In genomic region chr5:135066781-135067430, GRCh38 we compare ENCODE assay signal across 26 cellular contexts. TPM values are rescaled to one million over a fixed set of nuclear protein-coding genes. Genes with fewer than 3 reads are reported as not detected.
"Had no signal": no experiment of that assay in that cellular context is flagged by ENCODE, and none has a peak within 500 bp of the region (broad histone marks: within the 10 kb centered on the region; RNA-seq: fewer than 3 reads in every experiment).

No MANE protein-coding gene starts in this region.

- H3K4me1 Mint-ChIP-seq: activated B cell treated with CpG ODN at 0.5 μM for 24 hours; activated CD4-positive, alpha-beta T cell treated with anti-CD3 and anti-CD28 coated beads, Interleukin-2, amount 10 ng/mL, durations not matched to agents 24 days and 14 days; T-cell had no signal

- H3K4me3 ChIP-seq: SK-N-MC had no signal

- H3K27ac ChIP-seq: KMS-11, SK-N-MC had no signal

- H3K4me2 ChIP-seq: KMS-11 had no signal

- H3K9me3 Mint-ChIP-seq: activated B cell treated with CpG ODN at 0.5 μM for 24 hours; activated CD4-positive, alpha-beta T cell treated with anti-CD3 and anti-CD28 coated beads, Interleukin-2, amount 10 ng/mL, durations not matched to agents 24 days and 14 days; activated naive CD4-positive, alpha-beta T cell treated with anti-CD3 and anti-CD28 coated beads for 36 hours; activated T-cell treated with anti-CD3 and anti-CD28 coated beads, Interleukin-2, amount 50 U/mL, for 4 hours; brain; T-cell had no signal

- ATAC-seq: activated T-cell treated with anti-CD3 and anti-CD28 coated beads, Interleukin-2, amount 50 U/mL, for 4 hours; T-cell had no signal

- H3K9ac ChIP-seq: KMS-11 had no signal

- H3K36me3 Mint-ChIP-seq: activated naive CD8-positive, alpha-beta T cell; brain; T-cell had no signal

- H3K27ac Mint-ChIP-seq: activated B cell treated with CpG ODN at 0.5 μM for 24 hours; activated CD4-positive, alpha-beta T cell treated with anti-CD3 and anti-CD28 coated beads, Interleukin-2, amount 10 ng/mL, durations not matched to agents 24 days and 14 days; activated naive CD4-positive, alpha-beta T cell treated with anti-CD3 and anti-CD28 coated beads for 36 hours; activated naive CD8-positive, alpha-beta T cell; brain; T-cell had no signal

- H3K27me3 Mint-ChIP-seq: activated CD4-positive, alpha-beta T cell treated with anti-CD3 and anti-CD28 coated beads, Interleukin-2, amount 10 ng/mL, durations not matched to agents 24 days and 14 days; activated naive CD8-positive, alpha-beta T cell had no signal

- H3K4me3 Mint-ChIP-seq: activated B cell treated with CpG ODN at 0.5 μM for 24 hours; activated CD4-positive, alpha-beta T cell treated with anti-CD3 and anti-CD28 coated beads, Interleukin-2, amount 10 ng/mL, durations not matched to agents 24 days and 14 days; activated naive CD4-positive, alpha-beta T cell treated with anti-CD3 and anti-CD28 coated beads for 36 hours; activated naive CD8-positive, alpha-beta T cell; activated T-cell treated with anti-CD3 and anti-CD28 coated beads, Interleukin-2, amount 50 U/mL, for 4 hours; brain; T-cell had no signal

- DNase-seq: activated CD4-positive, alpha-beta T cell treated with anti-CD3 and anti-CD28 coated beads for 1 hour; activated CD4-positive, alpha-beta T cell treated with anti-CD3 and anti-CD28 coated beads, Interleukin-2, amount 10 ng/mL, durations not matched to agents 24 days and 14 days; activated CD4-positive, alpha-beta T cell treated with anti-CD3 and anti-CD28 coated beads, Interleukin-2, amount 50 U/mL, for 48 hours; activated CD8-positive, alpha-beta memory T cell treated with anti-CD3 and anti-CD28 coated beads for 24 hours; activated gamma-delta T cell; activated naive CD4-positive, alpha-beta T cell treated with anti-CD3 and anti-CD28 coated beads for 36 hours; activated T-cell treated with anti-CD3 and anti-CD28 coated beads, Interleukin-2, amount 50 U/mL, for 4 hours; amygdala; MV-4-11; NCI-H1092 treated with DMSO at 0.1 percent for 48 hours; NCI-H1417 treated with DMSO at 0.1 percent for 48 hours; NCI-H1694; NCI-H2029; NCI-H2107; NCI-H510A treated with DMSO at 0.1 percent for 48 hours; NCI-H69; NK-92 treated with Interleukin-12 subunit alpha and Interleukin-12 subunit beta, amount 100 ng/mL, for 24 hours; PC-3; T-cell; T-helper 2 cell; T1000 had no signal

RNA-seq across cellular contexts. Expression of gene PITX1, which starts 32.9 kb away (rescaled TPM):
- total RNA-seq: activated B cell treated with CpG ODN at 0.5 μM for 24 hours had no signal
